8 cellular contexts compared by ENCODE assay signal in genomic region chr1:114670083-114671010, GRCh38. TPM values are rescaled to one million over a fixed set of nuclear protein-coding genes. Genes with fewer than 3 reads are reported as not detected.
DNase-seq lines count a peak whose midpoint lies in the region; ATAC-seq and TF ChIP-seq lines count a peak whose summit lies in the region.

No MANE protein-coding gene starts in this region.

- no peaks in the 10 kb centered on the region for H3K9me3 Mint-ChIP-seq in CD4-positive, alpha-beta T cell

- TF ChIP-seq CTCF in CD4-positive, alpha-beta T cell (IDR thresholded peaks at IDR 0.05) = no peak
- no peak for TF ChIP-seq CTCF in mucosa of descending colon (IDR thresholded peaks at IDR 0.05)

- H3K36me3 Mint-ChIP-seq in CD4-positive, alpha-beta T cell (ENCODE audit: low read depth) = peaks cover 4% of the 10 kb centered on the region

- peak overlapping the region; percentile 76 for H3K9ac ChIP-seq in NT2/D1 (ENCODE audit: insufficient read length, low read depth)

- DNase-seq in CD4-positive, alpha-beta T cell = peak; percentile 74 to 89 (median 80)
- peak; percentile 91 for DNase-seq in NT2/D1 (ENCODE audit: low read depth, low spot score)
- DNase-seq in activated T-cell treated with anti-CD3 and anti-CD28 coated beads for 4 hours = peak; percentile 84
- peak; percentile 100 for DNase-seq in epithelial cell of prostate (ENCODE audit: low read depth, low spot score)
- DNase-seq in mucosa of descending colon = peak; percentile 93 to 97 (median 96)
- peak; percentile 63 to 78 for DNase-seq in stimulated activated CD8-positive, alpha-beta memory T cell treated with anti-CD3 and anti-CD28 coated beads, Interleukin-2, amount 100 ng/mL, for 1 hour (ENCODE audit: low read depth in 2 of 2)

- H3K36me3 ChIP-seq in NT2/D1 (ENCODE audit: insufficient read depth, insufficient read length, low read length) (no peaks in the 10 kb centered on the region), mucosa of descending colon (ENCODE audit: low read depth) (no peaks in the 10 kb centered on the region)

- peaks cover 8% of the 10 kb centered on the region for H3K27me3 ChIP-seq in CD4-positive, alpha-beta T cell (ENCODE audit: control insufficient read depth, insufficient read depth, low read length)
- peaks cover 27% of the 10 kb centered on the region for H3K27me3 ChIP-seq in NT2/D1 (ENCODE audit: insufficient read depth, insufficient read length)

- H3K4me1 Mint-ChIP-seq in CD4-positive, alpha-beta T cell (ENCODE audit: low read depth) = peaks cover 12% of the 10 kb centered on the region

- peak overlapping the region; percentile 99 for H3K4me3 Mint-ChIP-seq in CD4-positive, alpha-beta T cell

- H3K27ac Mint-ChIP-seq in CD4-positive, alpha-beta T cell = peak overlapping the region; percentile 77

- H3K27ac ChIP-seq in CD4-positive, alpha-beta T cell (ENCODE audit: low read depth, low read length) = no peak overlapping the region
- H3K27ac ChIP-seq in epithelial cell of prostate = peak overlapping the region; percentile 99

- H3K4me1 ChIP-seq in NT2/D1 (ENCODE audit: insufficient read depth, insufficient read length) (no peaks in the 10 kb centered on the region), mucosa of descending colon (ENCODE audit: low read depth) (peaks cover 8% of the 10 kb centered on the region)

- CTCF ChIA-PET in CD4-positive, alpha-beta T cell (lab: Charles Lee) = no interaction called here

- peak overlapping the region; percentile 78 for H3K4me3 ChIP-seq in NT2/D1 (ENCODE audit: insufficient read length, low read depth)
- H3K4me3 ChIP-seq in mucosa of descending colon = peak overlapping the region; percentile 35

- no peaks in the 10 kb centered on the region for H3K9me3 ChIP-seq in CD4-positive, alpha-beta T cell (ENCODE audit: control insufficient read depth, low read length)
- H3K9me3 ChIP-seq in NT2/D1 (ENCODE audit: insufficient read depth, low read length) = no peaks in the 10 kb centered on the region
- H3K9me3 ChIP-seq in mucosa of descending colon = no peaks in the 10 kb centered on the region

- intact Hi-C loops in CD4-positive, alpha-beta T cell (cut with DNase I, micrococcal nuclease) = loop anchor here (1.0 to 10.0 kb wide), 8 partner anchors 46 to 692 kb away; partner anchors contain the start of genes NRAS (in 2 of the 2), BCAS2 (in 1 of the 2), CSDE1 (in 1 of the 2) and OLFML3 (in 1 of the 2)
- intact Hi-C loops in mucosa of descending colon (cut with DNase I, micrococcal nuclease) = no loop called here

- peak; percentile 94 for ATAC-seq in CD4-positive, alpha-beta T cell (ENCODE audit: poor library complexity)
- ATAC-seq in GM19438 (IDR thresholded peaks at IDR 0.05; ENCODE audit: low read depth, unreplicated experiment) (peak; percentile 98), HG03521 (IDR thresholded peaks at IDR 0.05; ENCODE audit: unreplicated experiment) (peak; percentile 99), mucosa of descending colon (peak; percentile 99)

- POLR2A ChIA-PET in CD4-positive, alpha-beta T cell (lab: Charles Lee) = interaction anchor here (0.7 to 2.4 kb wide), 7 partner anchors 10 to 332 kb away, joined by 3 to 10 read pairs (median 3); partner anchors contain the start of genes BCAS2, CSDE1, NRAS and TRIM33

- peaks cover 28% of the 10 kb centered on the region for H3K27me3 Mint-ChIP-seq in CD4-positive, alpha-beta T cell

RNA-seq across cellular contexts. Expression of gene DENND2C, which starts 0.5 kb away (rescaled TPM):
- total RNA-seq in CD4-positive, alpha-beta T cell = 1 to 10 TPM; 1.6 to 2.0 TPM
- 1 to 10 TPM in 1 of 3 donors, under 1 TPM in 2; 0.80 to 1.6 (median 0.87) TPM for total RNA-seq in mucosa of descending colon

RNA-seq across cellular contexts. Expression of gene AMPD1, which starts 25.0 kb away (rescaled TPM):
- total RNA-seq in CD4-positive, alpha-beta T cell = not detected
- total RNA-seq in mucosa of descending colon = 1 to 10 TPM in 1 of 3 donors, under 1 TPM in 2; 0.44 to 2.0 (median 0.63) TPM

RNA-seq across cellular contexts. Expression of gene NRAS, which starts 46.2 kb away (rescaled TPM):
- 10 to 100 TPM; 28.9 to 30.4 TPM for total RNA-seq in CD4-positive, alpha-beta T cell
- 10 to 100 TPM; 25.3 to 51.1 (median 40.8) TPM for total RNA-seq in mucosa of descending colon

Comparison
In these comparisons a context has a peak if more than half of its experiments do, and no peak if none do; other contexts are left out.
1. intact Hi-C loops: an anchor here in CD4-positive, alpha-beta T cell (1.0 to 10.0 kb wide); none called in mucosa of descending colon.